ENCODE assay signal across 1 cellular context in the genomic region with DNA sequence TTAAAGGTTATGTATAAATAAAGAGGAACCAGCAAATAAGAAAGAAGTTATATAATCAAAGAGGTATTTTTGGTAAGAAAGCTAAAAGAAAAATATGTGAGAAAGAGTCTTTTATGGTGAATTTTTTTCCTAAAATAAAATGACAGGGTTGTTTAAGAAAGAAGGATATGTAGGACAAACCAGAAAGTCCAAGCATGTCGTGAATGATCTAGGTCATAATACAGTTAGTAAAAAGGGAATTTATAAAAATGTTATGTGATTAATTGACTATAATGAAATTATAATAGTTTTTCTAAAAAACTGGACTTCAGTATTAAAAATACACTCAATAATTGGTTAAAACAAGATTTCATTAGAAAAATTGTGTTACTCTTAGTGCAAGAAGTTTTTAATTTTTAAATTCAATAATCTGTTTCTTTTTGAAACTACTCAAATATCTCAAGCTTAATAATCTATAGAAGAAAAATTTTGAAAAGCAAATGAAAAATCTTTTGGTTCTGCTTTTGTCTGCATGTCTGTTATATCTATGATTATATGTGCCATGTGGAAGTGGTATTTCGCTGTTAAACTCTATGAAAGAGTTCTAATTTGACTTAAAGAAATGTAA.
TF ChIP-seq lines count a peak whose summit lies in the region.

No MANE protein-coding gene starts in this region.

TF ChIP-seq in HEK293, 187 proteins besides CTCF, POLR2A, EP300 and RAD21 (continued from another document):
- TF ChIP-seq, protein P1, sequence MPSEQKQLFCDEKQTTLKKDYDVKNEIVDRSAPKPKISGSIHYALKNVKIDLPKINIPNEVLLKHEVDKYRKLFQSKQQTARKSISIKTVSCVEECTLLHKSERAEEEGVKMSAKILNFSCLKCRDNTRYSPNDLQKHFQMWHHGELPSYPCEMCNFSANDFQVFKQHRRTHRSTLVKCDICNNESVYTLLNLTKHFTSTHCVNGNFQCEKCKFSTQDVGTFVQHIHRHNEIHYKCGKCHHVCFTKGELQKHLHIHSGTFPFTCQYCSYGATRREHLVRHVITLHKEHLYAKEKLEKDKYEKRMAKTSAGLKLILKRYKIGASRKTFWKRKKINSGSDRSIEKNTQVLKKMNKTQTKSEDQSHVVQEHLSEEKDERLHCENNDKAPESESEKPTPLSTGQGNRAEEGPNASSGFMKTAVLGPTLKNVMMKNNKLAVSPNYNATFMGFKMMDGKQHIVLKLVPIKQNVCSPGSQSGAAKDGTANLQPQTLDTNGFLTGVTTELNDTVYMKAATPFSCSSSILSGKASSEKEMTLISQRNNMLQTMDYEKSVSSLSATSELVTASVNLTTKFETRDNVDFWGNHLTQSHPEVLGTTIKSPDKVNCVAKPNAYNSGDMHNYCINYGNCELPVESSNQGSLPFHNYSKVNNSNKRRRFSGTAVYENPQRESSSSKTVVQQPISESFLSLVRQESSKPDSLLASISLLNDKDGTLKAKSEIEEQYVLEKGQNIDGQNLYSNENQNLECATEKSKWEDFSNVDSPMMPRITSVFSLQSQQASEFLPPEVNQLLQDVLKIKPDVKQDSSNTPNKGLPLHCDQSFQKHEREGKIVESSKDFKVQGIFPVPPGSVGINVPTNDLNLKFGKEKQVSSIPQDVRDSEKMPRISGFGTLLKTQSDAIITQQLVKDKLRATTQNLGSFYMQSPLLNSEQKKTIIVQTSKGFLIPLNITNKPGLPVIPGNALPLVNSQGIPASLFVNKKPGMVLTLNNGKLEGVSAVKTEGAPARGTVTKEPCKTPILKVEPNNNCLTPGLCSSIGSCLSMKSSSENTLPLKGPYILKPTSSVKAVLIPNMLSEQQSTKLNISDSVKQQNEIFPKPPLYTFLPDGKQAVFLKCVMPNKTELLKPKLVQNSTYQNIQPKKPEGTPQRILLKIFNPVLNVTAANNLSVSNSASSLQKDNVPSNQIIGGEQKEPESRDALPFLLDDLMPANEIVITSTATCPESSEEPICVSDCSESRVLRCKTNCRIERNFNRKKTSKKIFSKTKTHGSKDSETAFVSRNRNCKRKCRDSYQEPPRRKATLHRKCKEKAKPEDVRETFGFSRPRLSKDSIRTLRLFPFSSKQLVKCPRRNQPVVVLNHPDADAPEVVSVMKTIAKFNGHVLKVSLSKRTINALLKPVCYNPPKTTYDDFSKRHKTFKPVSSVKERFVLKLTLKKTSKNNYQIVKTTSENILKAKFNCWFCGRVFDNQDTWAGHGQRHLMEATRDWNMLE (tag by site-specific recombination; conservative IDR thresholded peaks at IDR 0.05; ENCODE audit: low read depth), result peak; percentile 47; the same call in 1 of the 2 replicates
- TF ChIP-seq ZNF184 (tag by site-specific recombination; IDR thresholded peaks at IDR 0.05) (0 out of 2 replicates have a peak, but pooled peaks have one; percentile 58), ZNF549 (tag by site-specific recombination; IDR thresholded peaks at IDR 0.05) (peak; percentile 74), ZNF558 (tag by site-specific recombination; IDR thresholded peaks at IDR 0.05) (peak; percentile 61), ZNF16 (tag by site-specific recombination; IDR thresholded peaks at IDR 0.05; ENCODE audit: low read depth) (no peak), ZNF629 (tag by site-specific recombination; IDR thresholded peaks at IDR 0.05) (peak; percentile 11; the same call in 1 of the 2 replicates), ZNF501 (tag by site-specific recombination; IDR thresholded peaks at IDR 0.05) (no peak)
